ENCODE assay signal across 8 cellular contexts in genomic region chr15:99324082-99324620, GRCh38.
DNase-seq lines count a peak whose midpoint lies in the region; ATAC-seq and TF ChIP-seq lines count a peak whose summit lies in the region.

No MANE protein-coding gene starts in this region.

- no peaks in the 10 kb centered on the region for H3K36me3 Mint-ChIP-seq in activated naive CD4-positive, alpha-beta T cell treated with anti-CD3 and anti-CD28 coated beads, Interleukin-2, amount 10 ng/mL, durations not matched to agents 7 days and 5 days
- H3K36me3 Mint-ChIP-seq in nephron progenitor cell (ENCODE audit: low read depth): peaks cover 5% of the 10 kb centered on the region

- no peak overlapping the region for H3K27ac Mint-ChIP-seq in activated naive CD4-positive, alpha-beta T cell treated with anti-CD3 and anti-CD28 coated beads, Interleukin-2, amount 10 ng/mL, durations not matched to agents 7 days and 5 days
- no peak overlapping the region for H3K27ac Mint-ChIP-seq in nephron progenitor cell

- DNase-seq in activated naive CD4-positive, alpha-beta T cell treated with Interleukin-2 at 50 U/mL for 16 hours: peak; percentile 4
- no peak for DNase-seq in activated naive CD4-positive, alpha-beta T cell treated with anti-CD3 and anti-CD28 coated beads, Interleukin-2, amount 10 ng/mL, durations not matched to agents 7 days and 5 days
- DNase-seq in adipocyte (ENCODE audit: low read depth) (peak; percentile 93), myocyte (ENCODE audit: low read depth) (peak; percentile 96), nephron progenitor cell (no peak), cerebellum (ENCODE audit: low spot score) (no peak), omental fat pad (ENCODE audit: low spot score) (no peak)

- H3K4me1 ChIP-seq in adipocyte (ENCODE audit: control insufficient read depth, insufficient read depth, low read length): peaks cover 5% of the 10 kb centered on the region

- no peaks in the 10 kb centered on the region for H3K36me3 ChIP-seq in adipocyte (ENCODE audit: control insufficient read depth, insufficient read depth, low read length, severe bottlenecking)

- H3K4me1 Mint-ChIP-seq in activated naive CD4-positive, alpha-beta T cell treated with anti-CD3 and anti-CD28 coated beads, Interleukin-2, amount 10 ng/mL, durations not matched to agents 7 days and 5 days: no peaks in the 10 kb centered on the region
- peaks cover 4% of the 10 kb centered on the region for H3K4me1 Mint-ChIP-seq in nephron progenitor cell

- no peaks in the 10 kb centered on the region for H3K9me3 Mint-ChIP-seq in activated naive CD4-positive, alpha-beta T cell treated with anti-CD3 and anti-CD28 coated beads, Interleukin-2, amount 10 ng/mL, durations not matched to agents 7 days and 5 days
- H3K9me3 Mint-ChIP-seq in nephron progenitor cell: peaks cover 7% of the 10 kb centered on the region

- TF ChIP-seq CTCF in nephron progenitor cell (IDR thresholded peaks at IDR 0.05): no peak
- no peak for TF ChIP-seq CTCF in omental fat pad (IDR thresholded peaks at IDR 0.05)

- H3K4me3 Mint-ChIP-seq in activated naive CD4-positive, alpha-beta T cell treated with anti-CD3 and anti-CD28 coated beads, Interleukin-2, amount 10 ng/mL, durations not matched to agents 7 days and 5 days: no peak overlapping the region
- H3K4me3 Mint-ChIP-seq in nephron progenitor cell: no peak overlapping the region

- H3K4me3 ChIP-seq in adipocyte (ENCODE audit: low read length): peak overlapping the region; percentile 73

- H3K27me3 ChIP-seq in adipocyte (replicated peaks; ENCODE audit: control insufficient read depth, insufficient read depth, low read length): no peaks in the 10 kb centered on the region

- H3K9ac ChIP-seq in adipocyte (ENCODE audit: low read length): peak overlapping the region; percentile 65

- H3K27me3 Mint-ChIP-seq in activated naive CD4-positive, alpha-beta T cell treated with anti-CD3 and anti-CD28 coated beads, Interleukin-2, amount 10 ng/mL, durations not matched to agents 7 days and 5 days: no peaks in the 10 kb centered on the region
- peaks cover 3% of the 10 kb centered on the region for H3K27me3 Mint-ChIP-seq in nephron progenitor cell (ENCODE audit: low read depth, poor library complexity)

- ATAC-seq in HG03095 (IDR thresholded peaks at IDR 0.05; ENCODE audit: unreplicated experiment): peak; percentile 77
- ATAC-seq in omental fat pad (ENCODE audit: low FRiP score): no peak

- no peaks in the 10 kb centered on the region for H3K9me3 ChIP-seq in adipocyte (ENCODE audit: control insufficient read depth, low read length)

- CTCF ChIA-PET in activated naive CD4-positive, alpha-beta T cell treated with anti-CD3 and anti-CD28 coated beads, Interleukin-2, amount 10 ng/mL, durations not matched to agents 7 days and 5 days (lab: Charles Lee): no interaction called here

Comparison
In these comparisons a context has a peak if more than half of its experiments do, and no peak if none do; other contexts are left out.
1. DNase-seq: peak in activated naive CD4-positive, alpha-beta T cell treated with Interleukin-2 at 50 U/mL for 16 hours (single experiment), adipocyte (single experiment) and myocyte (single experiment); none in activated naive CD4-positive, alpha-beta T cell treated with anti-CD3 and anti-CD28 coated beads, Interleukin-2, amount 10 ng/mL, durations not matched to agents 7 days and 5 days (single experiment), nephron progenitor cell (single experiment), cerebellum (single experiment) and omental fat pad (single experiment).